12 cellular contexts compared by ENCODE assay signal in the genomic region with DNA sequence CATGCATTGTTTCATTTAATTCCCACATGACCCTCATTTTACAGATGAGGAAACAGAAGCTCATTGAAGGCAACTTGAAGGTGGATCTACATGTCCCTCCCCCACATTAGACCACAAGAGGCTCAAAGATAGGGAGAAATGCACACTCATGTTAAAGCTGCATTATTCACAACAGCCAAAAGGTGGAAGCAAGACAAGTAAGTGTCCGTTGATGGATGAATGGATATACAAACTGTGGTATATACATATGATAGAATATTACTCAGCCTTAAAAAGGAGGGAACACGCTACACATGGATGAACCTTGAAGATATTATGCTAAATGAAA.
A peak's percentile ranks its signal among the peaks of the same experiment; 100 is the strongest.
DNase-seq lines count a peak whose midpoint lies in the region; ATAC-seq and TF ChIP-seq lines count a peak whose summit lies in the region.
"Had no signal": no experiment of that assay in that cellular context is flagged by ENCODE, and none has a peak within 500 bp of the region (broad histone marks: within the 10 kb centered on the region; RNA-seq: fewer than 3 reads in every experiment).

No MANE protein-coding gene starts in this region.

- no peak overlapping the region for H2AFZ ChIP-seq in Loucy (ENCODE audit: low read length)

- peaks cover 15% of the 10 kb centered on the region for H3K4me1 ChIP-seq in Loucy (ENCODE audit: insufficient read depth, low read length, poor library complexity, severe bottlenecking)
- H3K4me1 ChIP-seq in adipocyte (ENCODE audit: control insufficient read depth, insufficient read depth, low read length), result peaks cover 21% of the 10 kb centered on the region
- peaks cover 6 to 28% of the 10 kb centered on the region in 2 donors for H3K4me1 ChIP-seq in left lung

- H3K27me3 ChIP-seq in Loucy (ENCODE audit: insufficient read depth, low read length, poor library complexity, severe bottlenecking) (no peaks in the 10 kb centered on the region), adipocyte (replicated peaks; ENCODE audit: control insufficient read depth, insufficient read depth, low read length) (no peaks in the 10 kb centered on the region), left lung (no peaks in the 10 kb centered on the region)
- H3K27me3 ChIP-seq: BLaER1 treated with 17β-estradiol and CSF1 and Interleukin-3, amounts not matched to agents 10 nM and 100 nM had no signal

- H3K9ac ChIP-seq in Loucy (ENCODE audit: low read depth, low read length, poor library complexity, severe bottlenecking) (no peak overlapping the region), adipocyte (ENCODE audit: low read length) (no peak overlapping the region)

- no peaks in the 10 kb centered on the region for H3F3A ChIP-seq in Loucy (ENCODE audit: low read depth)

- H3K36me3 ChIP-seq in Loucy (ENCODE audit: insufficient read depth, low read length) (no peaks in the 10 kb centered on the region), adipocyte (ENCODE audit: control insufficient read depth, insufficient read depth, low read length, severe bottlenecking) (no peaks in the 10 kb centered on the region), left lung (no peaks in the 10 kb centered on the region)
- H3K36me3 ChIP-seq: BLaER1 treated with 17β-estradiol and CSF1 and Interleukin-3, amounts not matched to agents 10 nM and 100 nM had no signal

- no peak overlapping the region for H3K4me2 ChIP-seq in Loucy (ENCODE audit: low read depth, low read length, poor library complexity, severe bottlenecking)

- no peaks in the 10 kb centered on the region for H3K9me3 ChIP-seq in Loucy (ENCODE audit: insufficient read depth, low read depth, low read length)
- H3K9me3 ChIP-seq in adipocyte (ENCODE audit: control insufficient read depth, low read length), result no peaks in the 10 kb centered on the region
- no peaks in the 10 kb centered on the region for H3K9me3 ChIP-seq in left lung
- H3K9me3 ChIP-seq: BLaER1 treated with 17β-estradiol and CSF1 and Interleukin-3, amounts not matched to agents 10 nM and 100 nM had no signal

- no peaks in the 10 kb centered on the region for H4K20me1 ChIP-seq in Loucy (ENCODE audit: insufficient read depth, low read length, poor library complexity, severe bottlenecking)
- H4K20me1 ChIP-seq: BLaER1 treated with 17β-estradiol and CSF1 and Interleukin-3, amounts not matched to agents 10 nM and 100 nM had no signal

- ATAC-seq in left lung (no peak), GM18520 (IDR thresholded peaks at IDR 0.05; ENCODE audit: unreplicated experiment) (no peak)

- DNase-seq in DMS53 treated with DMSO at 0.1 percent for 48 hours (lab: John Stamatoyannopoulos, UW; ENCODE audit: unreplicated experiment), result peak; percentile 80
- DNase-seq in adipocyte (ENCODE audit: low read depth), result peak; percentile 7
- no peak for DNase-seq in left lung
- DNase-seq in stimulated activated CD4-positive, alpha-beta T cell treated with anti-CD3 and anti-CD28 coated beads, Interleukin-2, amount 100 ng/mL, for 24 hours, result no peak
- DNase-seq in NCI-H2171 (lab: John Stamatoyannopoulos, UW), result no peak
- no peak for DNase-seq in activated CD4-positive, alpha-beta T cell treated with anti-CD3 and anti-CD28 coated beads, Interleukin-2, amount 50 U/mL, for 1 hour
- DNase-seq: activated CD4-positive, alpha-beta T cell treated with anti-CD3 and anti-CD28 coated beads, Interleukin-2, amount 50 U/mL, for 4 hours; activated naive CD4-positive, alpha-beta T cell treated with Interleukin-2 at 50 U/mL for 16 hours; naive B cell had no signal

- H3K79me2 ChIP-seq in Loucy (ENCODE audit: insufficient read depth, low read length), result no peaks in the 10 kb centered on the region

- H3K4me3 ChIP-seq in Loucy (ENCODE audit: low read length, poor library complexity, severe bottlenecking) (no peak overlapping the region), adipocyte (ENCODE audit: low read length) (no peak overlapping the region), left lung (no peak overlapping the region)
- H3K4me3 ChIP-seq: BLaER1 treated with 17β-estradiol and CSF1 and Interleukin-3, amounts not matched to agents 10 nM and 100 nM had no signal

- intact Hi-C loops in left lung (cut with DNase I), result no loop called here

- peak; percentile 40 for TF ChIP-seq CTCF in Loucy (conservative IDR thresholded peaks at IDR 0.05; ENCODE audit: low read length)
- TF ChIP-seq CTCF in left lung (IDR thresholded peaks at IDR 0.05), result no peak

- peak overlapping the region; percentile 22 to 63 for H3K27ac ChIP-seq in left lung

- no peaks in the 10 kb centered on the region for H3K9me2 ChIP-seq in Loucy (replicated peaks; ENCODE audit: low read depth, low read length)

Comparison
In these comparisons a context has a peak if more than half of its experiments do, and no peak if none do; other contexts are left out.
1. DNase-seq: peak in DMS53 treated with DMSO at 0.1 percent for 48 hours (single experiment) and adipocyte (single experiment); none in left lung (0 of 2), stimulated activated CD4-positive, alpha-beta T cell treated with anti-CD3 and anti-CD28 coated beads, Interleukin-2, amount 100 ng/mL, for 24 hours (0 of 2), NCI-H2171 (single experiment) and activated CD4-positive, alpha-beta T cell treated with anti-CD3 and anti-CD28 coated beads, Interleukin-2, amount 50 U/mL, for 1 hour (single experiment).